Comparison of ENCODE assay signal across 7 cellular contexts in the genomic region with DNA sequence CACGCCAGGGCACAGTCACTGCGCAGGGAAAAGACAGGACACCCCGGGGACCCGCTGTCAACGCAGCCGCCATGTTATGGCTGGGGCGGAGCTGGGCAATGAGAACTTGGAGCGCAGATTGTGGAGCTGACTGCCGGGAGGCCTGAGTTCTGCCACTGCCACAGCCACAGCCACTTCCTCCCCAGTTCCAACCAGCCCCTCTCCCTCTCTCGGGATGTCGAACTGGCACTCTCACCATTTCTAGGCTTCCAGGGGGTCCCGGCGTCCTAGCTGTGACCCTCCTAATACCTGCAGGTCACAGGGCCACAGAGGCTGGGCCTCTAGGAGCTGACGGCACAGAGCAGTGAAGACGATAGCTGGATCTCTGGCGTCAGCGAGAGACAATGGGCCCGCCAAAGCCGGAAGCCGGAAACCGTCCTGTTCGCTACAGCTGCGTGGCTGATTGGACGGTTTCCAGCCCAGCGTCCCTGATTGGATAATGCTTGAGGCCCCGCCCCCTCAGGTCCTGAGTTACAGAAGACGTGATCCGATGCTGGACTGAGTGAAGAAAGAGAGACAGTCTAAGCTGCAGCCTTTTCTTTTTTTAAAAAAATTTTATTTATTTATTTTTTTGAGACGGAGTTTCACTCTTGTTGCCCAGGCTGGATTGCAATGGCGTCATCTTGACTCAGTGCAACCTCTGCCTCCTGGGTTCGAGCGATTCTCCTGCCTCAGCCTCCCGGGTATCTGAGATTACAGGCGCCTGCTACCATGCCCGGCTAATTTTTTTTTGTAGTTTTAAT.
DNase-seq lines count a peak whose midpoint lies in the region; ATAC-seq lines count a peak whose summit lies in the region.

A gene (minus strand): TSS at position 385 of the 782 bp plus-strand sequence. CDS start 147 bp downstream, at position 238.

- peak; percentile 82 for ATAC-seq in GM18511 (IDR thresholded peaks at IDR 0.05; ENCODE audit: unreplicated experiment)
- ATAC-seq in HG03025 (IDR thresholded peaks at IDR 0.05; ENCODE audit: low FRiP score, unreplicated experiment) = peak; percentile 79

- DNase-seq in NCI-H2171 (lab: John Stamatoyannopoulos, UW) (peak; percentile 98), cerebellar nuclear complex (lab: John Stamatoyannopoulos, UW) (peak; percentile 63 to 70), islet precursor cell (peak; percentile 96)
- DNase-seq in activated CD4-positive, alpha-beta T cell treated with anti-CD3 and anti-CD28 coated beads for 1 hour = peak; percentile 94
- DNase-seq in stimulated activated CD4-positive, alpha-beta T cell treated with anti-CD3 and anti-CD28 coated beads, Interleukin-12 subunit alpha, Interleukin-12 subunit beta, amount 100 ng/mL, for 4 hours = peak; percentile 95

Comparison
In these comparisons a context has a peak if more than half of its experiments do, and no peak if none do; other contexts are left out.
1. Peak in every context shown above with its lines: DNase-seq and ATAC-seq.